In genomic region chr19:28546148-28546685, GRCh38 we compare ENCODE assay signal across 1 cellular context.
TF ChIP-seq lines count a peak whose summit lies in the region.

No MANE protein-coding gene starts in this region.

TF ChIP-seq in K562, 482 proteins besides CTCF, POLR2A, EP300 and RAD21 (continued from another document and continues in another):
- TF ChIP-seq RERE (CRISPR knock-in tag; IDR thresholded peaks at IDR 0.05; ENCODE audit: borderline replicate concordance), result no peak
- no peak for TF ChIP-seq ZNF282 (CRISPR knock-in tag; IDR thresholded peaks at IDR 0.05)
- TF ChIP-seq KLF6 (CRISPR knock-in tag; IDR thresholded peaks at IDR 0.05; ENCODE audit: borderline replicate concordance), result no peak
- TF ChIP-seq RBM25 (IDR thresholded peaks at IDR 0.05; ENCODE audit: low read depth, low read length, severe bottlenecking), result peak; percentile 38
- no peak for TF ChIP-seq ZNF695 (CRISPR knock-in tag; IDR thresholded peaks at IDR 0.05)
- no peak for TF ChIP-seq ZNF146 (CRISPR knock-in tag; IDR thresholded peaks at IDR 0.05; ENCODE audit: unreplicated experiment)
- no peak for TF ChIP-seq HINFP (tag; conservative IDR thresholded peaks at IDR 0.05; ENCODE audit: low read depth)
- TF ChIP-seq ZKSCAN3 (CRISPR knock-in tag; IDR thresholded peaks at IDR 0.05), result no peak
- TF ChIP-seq CBFB (CRISPR knock-in tag; IDR thresholded peaks at IDR 0.05), result no peak
- no peak for TF ChIP-seq NR0B1 (IDR thresholded peaks at IDR 0.05; ENCODE audit: partially characterized antibody)
- TF ChIP-seq ZNF551 (CRISPR knock-in tag; IDR thresholded peaks at IDR 0.05), result no peak
- TF ChIP-seq KLF13 (tag; IDR thresholded peaks at IDR 0.05; ENCODE audit: borderline replicate concordance, low read depth), result no peak
- no peak for TF ChIP-seq ZNF512 (tag; IDR thresholded peaks at IDR 0.05)
- no peak for TF ChIP-seq ZNF444 (CRISPR knock-in tag; IDR thresholded peaks at IDR 0.05)
- TF ChIP-seq ZNF224 (CRISPR knock-in tag; IDR thresholded peaks at IDR 0.05), result no peak
- TF ChIP-seq MEIS2 (IDR thresholded peaks at IDR 0.05; ENCODE audit: partially characterized antibody), result no peak
- no peak for TF ChIP-seq ZNF277 (CRISPR knock-in tag; IDR thresholded peaks at IDR 0.05; ENCODE audit: borderline replicate concordance)
- no peak for TF ChIP-seq FOXO4 (CRISPR knock-in tag; IDR thresholded peaks at IDR 0.05)
- TF ChIP-seq VEZF1 (CRISPR knock-in tag; IDR thresholded peaks at IDR 0.05), result no peak
- peak; percentile 76 for TF ChIP-seq SMARCA4 (IDR thresholded peaks at IDR 0.05)
- TF ChIP-seq YBX1 (IDR thresholded peaks at IDR 0.05), result no peak
- peak in 1 of 3 experiments; percentile 41; a peak in 1 of 6 replicates for TF ChIP-seq ZBTB11 (CRISPR knock-in tag; IDR thresholded peaks at IDR 0.05)
- no peak for TF ChIP-seq ZSCAN29 (IDR thresholded peaks at IDR 0.05)
- TF ChIP-seq DACH1 (IDR thresholded peaks at IDR 0.05; ENCODE audit: partially characterized antibody), result peak; percentile 54
- TF ChIP-seq NFATC3 (IDR thresholded peaks at IDR 0.05), result no peak
- peak; percentile 77 for TF ChIP-seq SOX6 (IDR thresholded peaks at IDR 0.05)
- TF ChIP-seq ELK3 (CRISPR knock-in tag; IDR thresholded peaks at IDR 0.05), result no peak
- TF ChIP-seq PYGO2 (tag; IDR thresholded peaks at IDR 0.05), result no peak
- TF ChIP-seq ZNF133 (CRISPR knock-in tag; IDR thresholded peaks at IDR 0.05), result no peak
- no peak for TF ChIP-seq ZNF707 (CRISPR knock-in tag; conservative IDR thresholded peaks at IDR 0.05)
- TF ChIP-seq ZNF655 (CRISPR knock-in tag; IDR thresholded peaks at IDR 0.05), result no peak
- TF ChIP-seq PHB2 (IDR thresholded peaks at IDR 0.05; ENCODE audit: low read depth), result no peak
- TF ChIP-seq ZBTB9 (CRISPR knock-in tag; IDR thresholded peaks at IDR 0.05), result no peak
- TF ChIP-seq CBX1 (IDR thresholded peaks at IDR 0.05; ENCODE audit: low read depth), result no peak
- peak; percentile 46; the same call in 1 of the 2 replicates for TF ChIP-seq SPI1 (IDR thresholded peaks at IDR 0.05; ENCODE audit: borderline replicate concordance, low read depth, low read length)
- TF ChIP-seq MAZ (CRISPR knock-in tag; conservative IDR thresholded peaks at IDR 0.05 in 1 of 2, IDR thresholded peaks at IDR 0.05 in 1 of 2), result peak in 1 of 2 experiments; percentile 47; a peak in 1 of 4 replicates
- TF ChIP-seq CREM (IDR thresholded peaks at IDR 0.05; ENCODE audit: low read depth), result no peak
